Comparison of ENCODE assay signal across 9 cellular contexts in the genomic region with DNA sequence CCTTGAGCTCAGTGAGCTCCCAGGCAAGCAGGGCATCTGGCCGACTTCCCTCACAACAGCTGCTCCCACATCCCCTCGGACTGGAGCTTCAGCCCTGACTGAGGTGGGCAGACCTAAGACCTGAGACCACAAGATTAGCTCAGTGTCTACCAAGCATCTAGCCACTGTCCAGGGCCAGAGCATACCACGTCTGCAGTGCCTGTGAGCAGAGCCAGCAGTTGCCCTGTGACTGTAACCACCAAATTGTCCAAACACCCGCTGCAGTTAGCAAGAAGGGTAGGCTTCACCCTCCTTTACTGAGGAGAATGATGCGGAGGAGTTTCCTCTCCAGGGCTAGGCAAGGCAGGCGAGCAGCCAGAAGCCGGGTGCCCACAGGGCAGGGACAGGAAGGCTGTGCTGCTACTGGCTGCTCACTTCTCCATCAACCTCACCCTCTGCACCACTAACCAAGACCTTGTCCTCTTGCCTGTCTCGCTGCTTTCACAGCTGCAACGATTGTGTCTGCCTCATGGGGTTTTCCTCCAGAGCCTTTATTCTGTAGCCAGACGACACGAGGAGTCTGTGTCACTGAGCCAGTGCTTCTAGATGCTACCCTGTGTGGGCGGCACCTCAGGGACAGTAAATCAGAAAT. TPM values are rescaled to one million over a fixed set of nuclear protein-coding genes. Genes with fewer than 3 reads are reported as not detected.
DNase-seq lines count a peak whose midpoint lies in the region; ATAC-seq and TF ChIP-seq lines count a peak whose summit lies in the region.
"Had no signal": no experiment of that assay in that cellular context is flagged by ENCODE, and none has a peak within 500 bp of the region (broad histone marks: within the 10 kb centered on the region; RNA-seq: fewer than 3 reads in every experiment).

No MANE protein-coding gene starts in this region.

- CTCF ChIA-PET in HEK293 (lab: Yijun Ruan, JAX), result interaction anchor here (0.5 kb wide), 1 partner anchor 82 kb away, joined by 7 read pairs; no protein-coding TSS in a partner anchor

- H3K79me2 ChIP-seq in Karpas-422 (ENCODE audit: low read length), result no peaks in the 10 kb centered on the region

- no peak overlapping the region for H2AFZ ChIP-seq in Karpas-422 (ENCODE audit: low read length)

- H3K36me3 ChIP-seq in HEK293 (ENCODE audit: control insufficient read depth in 2 of 2, insufficient read depth in 1 of 2, low read length in 2 of 2), result peaks cover 13 to 70% of the 10 kb centered on the region in 2 experiments
- peaks cover 61% of the 10 kb centered on the region for H3K36me3 ChIP-seq in Karpas-422 (ENCODE audit: insufficient read depth, low read length)

- no peak overlapping the region for H3K9ac ChIP-seq in Karpas-422 (ENCODE audit: low read length)

- no peak overlapping the region for H3K4me2 ChIP-seq in Karpas-422 (ENCODE audit: low read depth, low read length, poor library complexity, severe bottlenecking)

- H3K4me3 ChIP-seq in HEK293 (ENCODE audit: low read depth, low read length), result no peak overlapping the region
- no peak overlapping the region for H3K4me3 ChIP-seq in Karpas-422 (ENCODE audit: low read length)
- H3K4me3 ChIP-seq: Peyer's patch had no signal

- peak; percentile 16 for ATAC-seq in esophagus mucosa
- no peak for ATAC-seq in GM21723 (IDR thresholded peaks at IDR 0.05; ENCODE audit: unreplicated experiment)

- TF ChIP-seq CTCF in HEK293 (tag by site-specific recombination; IDR thresholded peaks at IDR 0.05), result no peak

- H3K9me3 ChIP-seq in HEK293 (ENCODE audit: control insufficient read depth, insufficient read depth, low read depth, low read length) (no peaks in the 10 kb centered on the region), Karpas-422 (ENCODE audit: low read length) (no peaks in the 10 kb centered on the region)
- H3K9me3 ChIP-seq: Peyer's patch had no signal

- H3K9me2 ChIP-seq in Karpas-422 (replicated peaks; ENCODE audit: insufficient read depth, low read length), result no peaks in the 10 kb centered on the region

- peak; percentile 21 to 36 for DNase-seq in activated CD4-positive, alpha-beta T cell treated with anti-CD3 and anti-CD28 coated beads, Interleukin-2, amount 50 U/mL, for 48 hours
- peak; percentile 17 to 38 for DNase-seq in stimulated activated CD8-positive, alpha-beta memory T cell treated with anti-CD3 and anti-CD28 coated beads, Interleukin-15, amount 100 ng/mL, for 4 hours (ENCODE audit: low read depth in 2 of 2)
- no peak for DNase-seq in Karpas-422
- no peak for DNase-seq in DMS153 treated with DMSO at 0.1 percent for 48 hours (lab: John Stamatoyannopoulos, UW; ENCODE audit: unreplicated experiment)
- DNase-seq in NCI-H1092 treated with DMSO at 0.1 percent for 48 hours (lab: John Stamatoyannopoulos, UW), result no peak

- H3K27ac ChIP-seq in HEK293 (ENCODE audit: extremely low read depth, low read depth, low read length) (peak overlapping the region; percentile 5; the same call in 1 of the 2 replicates), Karpas-422 (ENCODE audit: low read length) (no peak overlapping the region)
- H3K27ac ChIP-seq: Peyer's patch had no signal

- POLR2A ChIA-PET in HEK293 (lab: Yijun Ruan, JAX), result no interaction called here

- H3K4me1 ChIP-seq in HEK293 (ENCODE audit: control insufficient read depth, insufficient read depth, low read length) (no peaks in the 10 kb centered on the region), Karpas-422 (ENCODE audit: low read length) (peaks cover 10% of the 10 kb centered on the region)
- H3K4me1 ChIP-seq: Peyer's patch had no signal

- H3K27me3 ChIP-seq in Karpas-422 (ENCODE audit: low read length), result no peaks in the 10 kb centered on the region
- H3K27me3 ChIP-seq: Peyer's patch had no signal

- H4K20me1 ChIP-seq in Karpas-422 (ENCODE audit: insufficient read depth, low read depth, low read length), result no peaks in the 10 kb centered on the region

TF ChIP-seq in HEK293, 187 proteins besides CTCF, POLR2A, EP300 and RAD21:
- TF ChIP-seq EGR2 (tag by site-specific recombination; IDR thresholded peaks at IDR 0.05; ENCODE audit: low read depth) (no peak), ZNF488 (tag by site-specific recombination; IDR thresholded peaks at IDR 0.05) (no peak)
TF ChIP-seq in HEK293: peak in this region for 0.

RNA-seq across cellular contexts. Expression of gene ANAPC7, which starts 53.9 kb away (rescaled TPM):
- total RNA-seq in esophagus mucosa, result 57.9 TPM
- total RNA-seq in Karpas-422 (2014; rRNA removed; shearing (Covaris generic); ENCODE audit: low replicate concordance), result 42.3 and 62.1 TPM in 2 replicates

Comparison
In these comparisons a context has a peak if more than half of its experiments do, and no peak if none do; other contexts are left out.
1. DNase-seq: peak in activated CD4-positive, alpha-beta T cell treated with anti-CD3 and anti-CD28 coated beads, Interleukin-2, amount 50 U/mL, for 48 hours (2 of 2) and stimulated activated CD8-positive, alpha-beta memory T cell treated with anti-CD3 and anti-CD28 coated beads, Interleukin-15, amount 100 ng/mL, for 4 hours (2 of 2); none in Karpas-422 (single experiment), DMS153 treated with DMSO at 0.1 percent for 48 hours (single experiment) and NCI-H1092 treated with DMSO at 0.1 percent for 48 hours (single experiment).